Comparison of ENCODE assay signal across 22 cellular contexts in genomic region chr1:213127074-213127473, GRCh38.
"Had no signal": no experiment of that assay in that cellular context is flagged by ENCODE, and none has a peak within 500 bp of the region (broad histone marks: within the 10 kb centered on the region; RNA-seq: fewer than 3 reads in every experiment).

No MANE protein-coding gene starts in this region.

- H3K36me3 ChIP-seq: ascending aorta, gastrocnemius medialis, neural progenitor cell, ovary, right lobe of liver had no signal

- DNase-seq: activated CD4-positive, alpha-beta T cell treated with anti-CD3 and anti-CD28 coated beads, Interleukin-2, amount 10 ng/mL, durations not matched to agents 7 days and 5 days; activated CD8-positive, alpha-beta memory T cell treated with anti-CD3 and anti-CD28 coated beads, Interleukin-2, amount 50 U/mL, for 48 hours; activated effector memory CD4-positive, alpha-beta T cell treated with anti-CD3 and anti-CD28 coated beads, Interleukin-2, amount 50 U/mL, for 16 hours; activated naive CD4-positive, alpha-beta T cell treated with anti-CD3 and anti-CD28 coated beads, Interleukin-2, amount 50 U/mL, for 16 hours; activated T-cell treated with anti-CD3 and anti-CD28 coated beads, Interleukin-2, amount 50 U/mL, for 72 hours; effector CD4-positive, alpha-beta T cell; gastrocnemius medialis; head of caudate nucleus; left ventricle myocardium superior; mesendoderm; naive thymus-derived CD4-positive, alpha-beta T cell; ovary; right lobe of liver; stimulated activated CD4-positive, alpha-beta T cell treated with anti-CD3 and anti-CD28 coated beads, Interleukin-4, amount 100 ng/mL, for 24 hours; T-helper 1 cell; T-helper 9 cell; testis; upper lobe of left lung had no signal

- ATAC-seq: activated CD4-positive, CD25-positive, alpha-beta regulatory T cell treated with anti-CD3 and anti-CD28 coated beads, Interleukin-2, amount 50 U/mL, for 24 hours; activated T-cell treated with anti-CD3 and anti-CD28 coated beads, Interleukin-2, amount 50 U/mL, for 72 hours; gastrocnemius medialis; left ventricle myocardium superior; naive thymus-derived CD4-positive, alpha-beta T cell; stimulated activated effector memory CD8-positive, alpha-beta T cell treated with anti-CD3 and anti-CD28 coated beads, Interleukin-12 subunit alpha, Interleukin-12 subunit beta, amount 100 ng/mL, for 72 hours had no signal

- H3K27ac ChIP-seq: ascending aorta, gastrocnemius medialis, neural progenitor cell, ovary, right lobe of liver, testis, upper lobe of left lung had no signal

- H3K27me3 ChIP-seq: ascending aorta, gastrocnemius medialis, neural progenitor cell, ovary, right lobe of liver, testis, upper lobe of left lung had no signal

- H3K4me3 ChIP-seq: ascending aorta, gastrocnemius medialis, neural progenitor cell, ovary, right lobe of liver, testis, upper lobe of left lung had no signal
